18 cellular contexts compared by ENCODE assay signal in the genomic region with DNA sequence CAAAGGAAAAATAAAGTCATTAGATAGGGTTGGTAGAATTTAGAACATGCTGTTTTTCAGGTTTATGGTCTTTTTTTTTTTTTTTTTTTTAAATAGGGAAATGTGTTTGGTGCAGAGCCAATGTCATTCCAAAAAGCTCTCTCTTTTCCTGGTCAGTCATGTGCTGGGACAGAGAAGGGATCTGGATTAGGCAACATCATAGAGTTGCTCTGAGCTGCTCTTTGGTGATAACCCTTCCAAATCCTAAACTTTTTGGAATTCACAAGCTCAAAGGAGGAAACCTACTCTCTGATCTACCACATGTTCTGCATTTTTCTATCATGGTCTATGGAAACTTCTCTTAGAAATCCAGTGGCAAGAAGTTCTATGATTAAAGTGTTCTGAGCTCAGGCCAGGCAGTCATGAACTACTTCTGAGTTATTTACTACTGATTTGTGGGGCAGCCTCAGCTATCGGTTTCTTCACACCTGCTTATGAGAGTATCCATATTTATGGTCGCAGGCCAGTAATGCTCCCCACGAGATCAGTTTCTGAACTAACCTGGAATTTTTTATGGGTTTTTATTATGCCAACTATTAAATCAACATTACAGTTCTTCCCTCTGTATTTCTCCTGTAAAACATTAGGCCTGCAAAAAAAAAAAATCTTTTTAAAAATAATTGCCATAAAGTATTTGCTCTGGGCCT. TPM values are rescaled to one million over a fixed set of nuclear protein-coding genes. Genes with fewer than 3 reads are reported as not detected.
DNase-seq lines count a peak whose midpoint lies in the region; ATAC-seq, FAIRE-seq and TF ChIP-seq lines count a peak whose summit lies in the region.
"Had no signal": no experiment of that assay in that cellular context is flagged by ENCODE, and none has a peak within 500 bp of the region (broad histone marks: within the 10 kb centered on the region; RNA-seq: fewer than 3 reads in every experiment).

No MANE protein-coding gene starts in this region.

- ATAC-seq in thoracic aorta (ENCODE audit: insufficient number of reproducible peaks, low FRiP score, low read depth), result no peak
- no peak for ATAC-seq in HG02852 (IDR thresholded peaks at IDR 0.05; ENCODE audit: unreplicated experiment)
- no peak for ATAC-seq in left lobe of liver
- ATAC-seq: activated CD8-positive, alpha-beta T cell treated with anti-CD3 and anti-CD28 coated beads, Interleukin-2, amount 10 ng/mL, durations not matched to agents 7 days and 5 days had no signal

- H3K9me3 Mint-ChIP-seq in Caco-2 (ENCODE audit: unreplicated experiment), result peaks cover 4% of the 10 kb centered on the region
- peaks cover 2% of the 10 kb centered on the region for H3K9me3 Mint-ChIP-seq in astrocyte (ENCODE audit: unreplicated experiment)
- no peaks in the 10 kb centered on the region for H3K9me3 Mint-ChIP-seq in activated T-cell treated with anti-CD3 and anti-CD28 coated beads, Interleukin-2, amount 50 U/mL, for 24 hours

- no peaks in the 10 kb centered on the region; the same call in 1 of the 2 replicates for H3K36me3 ChIP-seq in Caco-2 (ENCODE audit: control insufficient read depth, insufficient read depth, low read length)
- peaks cover 33% of the 10 kb centered on the region for H3K36me3 ChIP-seq in astrocyte (ENCODE audit: insufficient read depth, low read length)
- no peaks in the 10 kb centered on the region for H3K36me3 ChIP-seq in hepatocyte (replicated peaks; ENCODE audit: insufficient read depth, low read depth)
- no peaks in the 10 kb centered on the region for H3K36me3 ChIP-seq in thoracic aorta

- H4K20me1 ChIP-seq in astrocyte (ENCODE audit: insufficient read depth, low read length) (peaks cover 20% of the 10 kb centered on the region), hepatocyte (ENCODE audit: insufficient read depth, poor library complexity, severe bottlenecking) (no peaks in the 10 kb centered on the region)

- H3K4me2 ChIP-seq in astrocyte (ENCODE audit: low read length) (peak overlapping the region; percentile 14), hepatocyte (no peak overlapping the region)
- H3K4me2 ChIP-seq: KMS-11 had no signal

- no peak overlapping the region for H2AFZ ChIP-seq in astrocyte (ENCODE audit: low read depth, low read length)
- no peak overlapping the region for H2AFZ ChIP-seq in hepatocyte

- TF ChIP-seq CTCF in Caco-2 (IDR thresholded peaks at IDR 0.05; ENCODE audit: insufficient read depth in 1 of 2, low read depth in 1 of 2, low read length in 1 of 2, severe bottlenecking in 1 of 2, unreplicated experiment in 1 of 2) (no peak), astrocyte (IDR thresholded peaks at IDR 0.05; ENCODE audit: insufficient read depth, low read depth, low read length) (no peak), hepatocyte (IDR thresholded peaks at IDR 0.05; ENCODE audit: poor library complexity) (no peak), thoracic aorta (IDR thresholded peaks at IDR 0.05) (no peak)

- H3K4me3 Mint-ChIP-seq in Caco-2 (ENCODE audit: unreplicated experiment) (peak overlapping the region; percentile 61), astrocyte (ENCODE audit: unreplicated experiment) (no peak overlapping the region)
- H3K4me3 Mint-ChIP-seq in activated T-cell treated with anti-CD3 and anti-CD28 coated beads, Interleukin-2, amount 50 U/mL, for 24 hours, result no peak overlapping the region
- H3K4me3 Mint-ChIP-seq: activated CD8-positive, alpha-beta T cell treated with anti-CD3 and anti-CD28 coated beads, Interleukin-2, amount 10 ng/mL, durations not matched to agents 7 days and 5 days had no signal

- H3K27ac ChIP-seq in astrocyte (ENCODE audit: low read depth, low read length), result no peak overlapping the region
- H3K27ac ChIP-seq in hepatocyte, result peak overlapping the region; percentile 84
- peak overlapping the region; percentile 68 to 84 for H3K27ac ChIP-seq in thoracic aorta
- H3K27ac ChIP-seq: KMS-11 had no signal

- FAIRE-seq in astrocyte (lab: Jason Lieb, UNC), result no peak
- FAIRE-seq: endometrium had no signal

- H3K4me1 Mint-ChIP-seq in Caco-2 (ENCODE audit: low read depth, unreplicated experiment) (peaks cover 49% of the 10 kb centered on the region), astrocyte (ENCODE audit: low read depth, unreplicated experiment) (peaks cover 31% of the 10 kb centered on the region)
- H3K4me1 Mint-ChIP-seq in activated T-cell treated with anti-CD3 and anti-CD28 coated beads, Interleukin-2, amount 50 U/mL, for 24 hours (ENCODE audit: low read depth), result peaks cover 10% of the 10 kb centered on the region

- H3K79me2 ChIP-seq in astrocyte (ENCODE audit: insufficient read depth, low read length), result peaks cover 20% of the 10 kb centered on the region
- peaks cover 11% of the 10 kb centered on the region for H3K79me2 ChIP-seq in hepatocyte

- no peak overlapping the region for H3K9ac ChIP-seq in astrocyte (ENCODE audit: low read length)
- H3K9ac ChIP-seq: KMS-11 had no signal

- H3K27ac Mint-ChIP-seq in Caco-2 (ENCODE audit: unreplicated experiment) (peak overlapping the region; percentile 91), astrocyte (ENCODE audit: unreplicated experiment) (no peak overlapping the region)
- H3K27ac Mint-ChIP-seq in activated T-cell treated with anti-CD3 and anti-CD28 coated beads, Interleukin-2, amount 50 U/mL, for 24 hours, result no peak overlapping the region
- H3K27ac Mint-ChIP-seq: activated CD8-positive, alpha-beta T cell treated with anti-CD3 and anti-CD28 coated beads, Interleukin-2, amount 10 ng/mL, durations not matched to agents 7 days and 5 days had no signal

- H3K27me3 Mint-ChIP-seq in Caco-2 (ENCODE audit: insufficient read depth, unreplicated experiment) (no peaks in the 10 kb centered on the region), astrocyte (ENCODE audit: low read depth, unreplicated experiment) (no peaks in the 10 kb centered on the region)
- peaks cover 36% of the 10 kb centered on the region for H3K27me3 Mint-ChIP-seq in activated T-cell treated with anti-CD3 and anti-CD28 coated beads, Interleukin-2, amount 50 U/mL, for 24 hours

- H3K4me3 ChIP-seq in Caco-2 (ENCODE audit: low read depth, low read length) (no peak overlapping the region), astrocyte (ENCODE audit: insufficient read depth, low read depth, low read length) (no peak overlapping the region), hepatocyte (no peak overlapping the region), thoracic aorta (no peak overlapping the region)

- CTCF ChIA-PET in Caco-2 (lab: Charles Lee), result interaction anchor here (1.3 kb wide), 1 partner anchor 308 kb away, joined by 5 read pairs; no protein-coding TSS in a partner anchor

- 83% methylated on average over 3 of the region's 3 CpGs for WGBS in hepatocyte (ENCODE audit: low lambda C conversion rate, missing lambda C conversion rate)

- H3K9me2 ChIP-seq in hepatocyte (replicated peaks; ENCODE audit: insufficient read depth), result no peaks in the 10 kb centered on the region

- DNase-seq in Caco-2, result no peak
- no peak for DNase-seq in astrocyte (ENCODE audit: low read depth)
- no peak for DNase-seq in hepatocyte (ENCODE audit: low spot score)
- no peak for DNase-seq in thoracic aorta (ENCODE audit: low spot score)
- no peak for DNase-seq in activated T-cell treated with anti-CD3 and anti-CD28 coated beads, Interleukin-2, amount 50 U/mL, for 24 hours
- DNase-seq in left lobe of liver (ENCODE audit: low spot score), result no peak
- DNase-seq in HuH-7 (ENCODE audit: low spot score), result no peak
- DNase-seq: activated CD8-positive, alpha-beta T cell treated with anti-CD3 and anti-CD28 coated beads, Interleukin-2, amount 10 ng/mL, durations not matched to agents 7 days and 5 days; activated naive CD4-positive, alpha-beta T cell treated with Interleukin-2 at 50 U/mL for 16 hours; activated T-cell treated with anti-CD3 and anti-CD28 coated beads, Interleukin-2, amount 50 U/mL, for 1 hour; NCI-H2029; NCI-H510A; nucleus accumbens; stimulated activated CD4-positive, alpha-beta T cell treated with anti-CD3 and anti-CD28 coated beads, Interleukin-12 subunit alpha, Interleukin-12 subunit beta, amount 100 ng/mL, for 4 hours; T1000 had no signal

- H3K36me3 Mint-ChIP-seq in Caco-2 (ENCODE audit: insufficient read depth, unreplicated experiment) (peaks cover 79% of the 10 kb centered on the region), astrocyte (ENCODE audit: low read depth, unreplicated experiment) (peaks cover 12% of the 10 kb centered on the region)
- H3K36me3 Mint-ChIP-seq in activated T-cell treated with anti-CD3 and anti-CD28 coated beads, Interleukin-2, amount 50 U/mL, for 24 hours (ENCODE audit: low read depth), result no peaks in the 10 kb centered on the region

- POLR2A ChIA-PET in Caco-2 (lab: Charles Lee), result interaction anchor here (0.7 kb wide), 1 partner anchor 70 kb away, joined by 9 read pairs; no protein-coding TSS in a partner anchor

- H3K9me3 ChIP-seq in Caco-2 (no peaks in the 10 kb centered on the region), astrocyte (ENCODE audit: insufficient read depth, low read depth, low read length) (no peaks in the 10 kb centered on the region), hepatocyte (ENCODE audit: low read depth) (no peaks in the 10 kb centered on the region), thoracic aorta (no peaks in the 10 kb centered on the region)

- H3K27me3 ChIP-seq in Caco-2 (replicated peaks; ENCODE audit: control insufficient read depth, insufficient read depth, low read length), result no peaks in the 10 kb centered on the region
- no peaks in the 10 kb centered on the region for H3K27me3 ChIP-seq in astrocyte (ENCODE audit: insufficient read depth, low read length)
- no peaks in the 10 kb centered on the region for H3K27me3 ChIP-seq in hepatocyte
- H3K27me3 ChIP-seq in thoracic aorta (replicated peaks; ENCODE audit: insufficient read depth), result no peaks in the 10 kb centered on the region

- peaks cover 63% of the 10 kb centered on the region for H3K4me1 ChIP-seq in Caco-2
- H3K4me1 ChIP-seq in astrocyte (ENCODE audit: insufficient read depth, low read length), result peaks cover 31% of the 10 kb centered on the region
- H3K4me1 ChIP-seq in hepatocyte (ENCODE audit: insufficient read depth), result peaks cover 4% of the 10 kb centered on the region
- peaks cover 12 to 75% of the 10 kb centered on the region in 2 donors for H3K4me1 ChIP-seq in thoracic aorta (ENCODE audit: control insufficient read depth in 1 of 2, low read depth in 2 of 2)

- no TSS peak for BruUV-seq in Caco-2 (replicated peaks; lab: Mats Ljungman, UMichigan)

- intact Hi-C loops in Caco-2 (cut with micrococcal nuclease; ENCODE audit: unreplicated experiment), result loop anchor here (5.0 kb wide), 1 partner anchor 147 kb away; no protein-coding TSS in a partner anchor

RNA-seq across cellular contexts. Expression of gene EDN1, which starts 4.8 kb away (rescaled TPM):
- total RNA-seq in Caco-2 (2022), result 13.5 and 14.0 TPM in 2 replicates
- 54.8 and 64.4 TPM in 2 replicates for total RNA-seq in astrocyte
- total RNA-seq in hepatocyte, result 25.0 and 26.7 TPM in 2 replicates
- 40.7 and 41.8 TPM in 2 replicates for polyA plus RNA-seq in hepatocyte
- 10 to 100 TPM in 1 of 2 donors, 1 to 10 TPM in 1; 6.5 to 11.8 TPM for total RNA-seq in thoracic aorta
- 0.33 TPM for total RNA-seq in left lobe of liver
- total RNA-seq: activated CD8-positive, alpha-beta T cell treated with anti-CD3 and anti-CD28 coated beads, Interleukin-2, amount 10 ng/mL, durations not matched to agents 7 days and 5 days had no signal
